6 cellular contexts compared by ENCODE assay signal in genomic region chr12:117914686-117915085, GRCh38.
"Had no signal": no experiment of that assay in that cellular context is flagged by ENCODE, and none has a peak within 500 bp of the region (broad histone marks: within the 10 kb centered on the region; RNA-seq: fewer than 3 reads in every experiment).

No MANE protein-coding gene starts in this region.

- H3K4me3 ChIP-seq: K562 had no signal

- H3K27ac ChIP-seq: HL-60, KMS-11 had no signal

- DNase-seq: IMR-90, KBM-7, KG1 had no signal
